1 cellular context compared by ENCODE assay signal in the genomic region with DNA sequence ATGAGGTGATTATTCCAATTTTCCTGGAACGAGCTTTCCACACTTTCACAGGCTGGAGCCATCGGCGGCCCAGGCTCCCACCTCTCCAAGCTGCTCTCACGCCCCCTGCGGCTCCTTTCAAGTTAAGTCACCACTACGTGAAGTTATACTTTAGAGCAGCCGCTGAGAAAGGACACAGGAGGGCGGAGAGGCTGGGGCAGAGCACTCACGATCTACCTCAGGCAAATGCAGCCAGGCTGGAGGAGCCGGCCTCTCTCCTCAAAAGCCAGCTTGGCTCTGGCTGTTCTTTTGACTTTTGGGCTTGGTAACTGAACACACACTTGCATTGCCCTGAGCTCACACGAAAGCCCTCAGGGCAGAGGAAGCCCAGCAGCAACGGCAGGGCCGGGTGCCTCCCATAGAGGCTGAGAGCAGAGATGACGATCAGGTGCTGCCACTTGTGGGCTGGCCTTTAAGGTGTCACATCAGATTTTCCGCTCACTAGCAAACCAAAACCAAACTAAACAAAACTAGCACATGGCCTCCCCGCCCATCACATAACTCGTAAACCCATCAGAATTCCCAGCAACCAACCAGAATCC.
TF ChIP-seq lines count a peak whose summit lies in the region.

No MANE protein-coding gene starts in this region.

TF ChIP-seq in HEK293, 187 proteins besides CTCF, POLR2A, EP300 and RAD21 (continued from another document and continues in another):
- TF ChIP-seq, protein P1, sequence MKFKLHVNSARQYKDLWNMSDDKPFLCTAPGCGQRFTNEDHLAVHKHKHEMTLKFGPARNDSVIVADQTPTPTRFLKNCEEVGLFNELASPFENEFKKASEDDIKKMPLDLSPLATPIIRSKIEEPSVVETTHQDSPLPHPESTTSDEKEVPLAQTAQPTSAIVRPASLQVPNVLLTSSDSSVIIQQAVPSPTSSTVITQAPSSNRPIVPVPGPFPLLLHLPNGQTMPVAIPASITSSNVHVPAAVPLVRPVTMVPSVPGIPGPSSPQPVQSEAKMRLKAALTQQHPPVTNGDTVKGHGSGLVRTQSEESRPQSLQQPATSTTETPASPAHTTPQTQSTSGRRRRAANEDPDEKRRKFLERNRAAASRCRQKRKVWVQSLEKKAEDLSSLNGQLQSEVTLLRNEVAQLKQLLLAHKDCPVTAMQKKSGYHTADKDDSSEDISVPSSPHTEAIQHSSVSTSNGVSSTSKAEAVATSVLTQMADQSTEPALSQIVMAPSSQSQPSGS (tag by site-specific recombination; IDR thresholded peaks at IDR 0.05; ENCODE audit: low read depth), result no peak
- TF ChIP-seq MEIS1 (CRISPR knock-in tag; IDR thresholded peaks at IDR 0.05; ENCODE audit: borderline replicate concordance) (no peak), ZNF184 (tag by site-specific recombination; IDR thresholded peaks at IDR 0.05) (no peak), KLF1 (tag by site-specific recombination; IDR thresholded peaks at IDR 0.05) (peak; percentile 67), ZNF133 (tag by site-specific recombination; IDR thresholded peaks at IDR 0.05) (no peak), ZNF221 (tag by site-specific recombination; IDR thresholded peaks at IDR 0.05; ENCODE audit: borderline replicate concordance) (no peak), KLF7 (tag by site-specific recombination; IDR thresholded peaks at IDR 0.05; ENCODE audit: borderline replicate concordance) (no peak), ZNF76 (tag by site-specific recombination; IDR thresholded peaks at IDR 0.05; ENCODE audit: borderline replicate concordance, low read depth) (no peak), ZNF174 (tag by site-specific recombination; IDR thresholded peaks at IDR 0.05) (no peak), ZNF416 (tag by site-specific recombination; IDR thresholded peaks at IDR 0.05) (no peak), ZNF10 (tag by site-specific recombination; IDR thresholded peaks at IDR 0.05) (peak; percentile 77; the same call in 1 of the 2 replicates), ZNF169 (tag by site-specific recombination; IDR thresholded peaks at IDR 0.05) (no peak), ZSCAN23 (tag by site-specific recombination; IDR thresholded peaks at IDR 0.05) (no peak), ZNF202 (tag by site-specific recombination; IDR thresholded peaks at IDR 0.05; ENCODE audit: borderline replicate concordance) (no peak), ZNF354C (tag by site-specific recombination; IDR thresholded peaks at IDR 0.05; ENCODE audit: borderline replicate concordance, low read depth) (no peak), EGR2 (tag by site-specific recombination; IDR thresholded peaks at IDR 0.05; ENCODE audit: low read depth) (no peak), SCRT2 (tag by site-specific recombination; IDR thresholded peaks at IDR 0.05) (peak; percentile 76), PRDM1 (tag by site-specific recombination; IDR thresholded peaks at IDR 0.05) (peak; percentile 77), GLI2 (tag by site-specific recombination; IDR thresholded peaks at IDR 0.05; ENCODE audit: borderline replicate concordance, low read depth) (no peak), SALL2 (tag by site-specific recombination; IDR thresholded peaks at IDR 0.05; ENCODE audit: borderline replicate concordance) (no peak), TCF7L2 (IDR thresholded peaks at IDR 0.05; ENCODE audit: borderline replicate concordance, low read depth, low read length) (peak; percentile 87), ZNF2 (tag by site-specific recombination; IDR thresholded peaks at IDR 0.05) (no peak), GLI4 (tag by site-specific recombination; IDR thresholded peaks at IDR 0.05) (no peak), KLF10 (tag by site-specific recombination; IDR thresholded peaks at IDR 0.05) (no peak), ZBTB8A (tag by site-specific recombination; IDR thresholded peaks at IDR 0.05) (peak; percentile 33; the same call in 1 of the 2 replicates), ZNF654 (tag by site-specific recombination; IDR thresholded peaks at IDR 0.05; ENCODE audit: low read depth) (no peak), ZNF623 (tag by site-specific recombination; IDR thresholded peaks at IDR 0.05) (no peak), ZNF324 (tag by site-specific recombination; IDR thresholded peaks at IDR 0.05) (no peak), ZNF600 (tag by site-specific recombination; IDR thresholded peaks at IDR 0.05) (peak; percentile 80; the same call in 1 of the 2 replicates), SP2 (tag by site-specific recombination; IDR thresholded peaks at IDR 0.05) (peak; percentile 74), ZEB2 (tag by site-specific recombination; IDR thresholded peaks at IDR 0.05) (no peak; the same call in 1 of the 2 replicates), SP7 (tag by site-specific recombination; IDR thresholded peaks at IDR 0.05) (0 out of 2 replicates have a peak, but pooled peaks have one; percentile 39), TRIM28 (IDR thresholded peaks at IDR 0.05; ENCODE audit: borderline replicate concordance, low read length) (no peak), ZBTB17 (tag by site-specific recombination; IDR thresholded peaks at IDR 0.05) (peak; percentile 91), ZNF132 (tag by site-specific recombination; IDR thresholded peaks at IDR 0.05; ENCODE audit: borderline replicate concordance) (no peak), ZNF48 (tag by site-specific recombination; IDR thresholded peaks at IDR 0.05) (no peak), ZNF629 (tag by site-specific recombination; IDR thresholded peaks at IDR 0.05) (no peak), IKZF3 (tag by site-specific recombination; IDR thresholded peaks at IDR 0.05) (no peak), HOXA7 (CRISPR knock-in tag; IDR thresholded peaks at IDR 0.05; ENCODE audit: borderline replicate concordance) (no peak), ZNF311 (tag by site-specific recombination; IDR thresholded peaks at IDR 0.05; ENCODE audit: borderline replicate concordance) (no peak)
- TF ChIP-seq, protein P2, sequence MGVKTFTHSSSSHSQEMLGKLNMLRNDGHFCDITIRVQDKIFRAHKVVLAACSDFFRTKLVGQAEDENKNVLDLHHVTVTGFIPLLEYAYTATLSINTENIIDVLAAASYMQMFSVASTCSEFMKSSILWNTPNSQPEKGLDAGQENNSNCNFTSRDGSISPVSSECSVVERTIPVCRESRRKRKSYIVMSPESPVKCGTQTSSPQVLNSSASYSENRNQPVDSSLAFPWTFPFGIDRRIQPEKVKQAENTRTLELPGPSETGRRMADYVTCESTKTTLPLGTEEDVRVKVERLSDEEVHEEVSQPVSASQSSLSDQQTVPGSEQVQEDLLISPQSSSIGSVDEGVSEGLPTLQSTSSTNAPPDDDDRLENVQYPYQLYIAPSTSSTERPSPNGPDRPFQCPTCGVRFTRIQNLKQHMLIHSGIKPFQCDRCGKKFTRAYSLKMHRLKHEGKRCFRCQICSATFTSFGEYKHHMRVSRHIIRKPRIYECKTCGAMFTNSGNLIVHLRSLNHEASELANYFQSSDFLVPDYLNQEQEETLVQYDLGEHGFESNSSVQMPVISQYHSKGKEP (tag by site-specific recombination; IDR thresholded peaks at IDR 0.05), result no peak
- TF ChIP-seq, protein P3, sequence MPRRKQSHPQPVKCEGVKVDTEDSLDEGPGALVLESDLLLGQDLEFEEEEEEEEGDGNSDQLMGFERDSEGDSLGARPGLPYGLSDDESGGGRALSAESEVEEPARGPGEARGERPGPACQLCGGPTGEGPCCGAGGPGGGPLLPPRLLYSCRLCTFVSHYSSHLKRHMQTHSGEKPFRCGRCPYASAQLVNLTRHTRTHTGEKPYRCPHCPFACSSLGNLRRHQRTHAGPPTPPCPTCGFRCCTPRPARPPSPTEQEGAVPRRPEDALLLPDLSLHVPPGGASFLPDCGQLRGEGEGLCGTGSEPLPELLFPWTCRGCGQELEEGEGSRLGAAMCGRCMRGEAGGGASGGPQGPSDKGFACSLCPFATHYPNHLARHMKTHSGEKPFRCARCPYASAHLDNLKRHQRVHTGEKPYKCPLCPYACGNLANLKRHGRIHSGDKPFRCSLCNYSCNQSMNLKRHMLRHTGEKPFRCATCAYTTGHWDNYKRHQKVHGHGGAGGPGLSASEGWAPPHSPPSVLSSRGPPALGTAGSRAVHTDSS (tag by site-specific recombination; IDR thresholded peaks at IDR 0.05), result no peak
- TF ChIP-seq, protein P4, sequence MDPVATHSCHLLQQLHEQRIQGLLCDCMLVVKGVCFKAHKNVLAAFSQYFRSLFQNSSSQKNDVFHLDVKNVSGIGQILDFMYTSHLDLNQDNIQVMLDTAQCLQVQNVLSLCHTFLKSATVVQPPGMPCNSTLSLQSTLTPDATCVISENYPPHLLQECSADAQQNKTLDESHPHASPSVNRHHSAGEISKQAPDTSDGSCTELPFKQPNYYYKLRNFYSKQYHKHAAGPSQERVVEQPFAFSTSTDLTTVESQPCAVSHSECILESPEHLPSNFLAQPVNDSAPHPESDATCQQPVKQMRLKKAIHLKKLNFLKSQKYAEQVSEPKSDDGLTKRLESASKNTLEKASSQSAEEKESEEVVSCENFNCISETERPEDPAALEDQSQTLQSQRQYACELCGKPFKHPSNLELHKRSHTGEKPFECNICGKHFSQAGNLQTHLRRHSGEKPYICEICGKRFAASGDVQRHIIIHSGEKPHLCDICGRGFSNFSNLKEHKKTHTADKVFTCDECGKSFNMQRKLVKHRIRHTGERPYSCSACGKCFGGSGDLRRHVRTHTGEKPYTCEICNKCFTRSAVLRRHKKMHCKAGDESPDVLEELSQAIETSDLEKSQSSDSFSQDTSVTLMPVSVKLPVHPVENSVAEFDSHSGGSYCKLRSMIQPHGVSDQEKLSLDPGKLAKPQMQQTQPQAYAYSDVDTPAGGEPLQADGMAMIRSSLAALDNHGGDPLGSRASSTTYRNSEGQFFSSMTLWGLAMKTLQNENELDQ (tag by site-specific recombination; IDR thresholded peaks at IDR 0.05; ENCODE audit: low read depth), result no peak
- TF ChIP-seq, protein P5, sequence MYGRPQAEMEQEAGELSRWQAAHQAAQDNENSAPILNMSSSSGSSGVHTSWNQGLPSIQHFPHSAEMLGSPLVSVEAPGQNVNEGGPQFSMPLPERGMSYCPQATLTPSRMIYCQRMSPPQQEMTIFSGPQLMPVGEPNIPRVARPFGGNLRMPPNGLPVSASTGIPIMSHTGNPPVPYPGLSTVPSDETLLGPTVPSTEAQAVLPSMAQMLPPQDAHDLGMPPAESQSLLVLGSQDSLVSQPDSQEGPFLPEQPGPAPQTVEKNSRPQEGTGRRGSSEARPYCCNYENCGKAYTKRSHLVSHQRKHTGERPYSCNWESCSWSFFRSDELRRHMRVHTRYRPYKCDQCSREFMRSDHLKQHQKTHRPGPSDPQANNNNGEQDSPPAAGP (tag by site-specific recombination; IDR thresholded peaks at IDR 0.05), result peak; percentile 77
- TF ChIP-seq, protein P6, sequence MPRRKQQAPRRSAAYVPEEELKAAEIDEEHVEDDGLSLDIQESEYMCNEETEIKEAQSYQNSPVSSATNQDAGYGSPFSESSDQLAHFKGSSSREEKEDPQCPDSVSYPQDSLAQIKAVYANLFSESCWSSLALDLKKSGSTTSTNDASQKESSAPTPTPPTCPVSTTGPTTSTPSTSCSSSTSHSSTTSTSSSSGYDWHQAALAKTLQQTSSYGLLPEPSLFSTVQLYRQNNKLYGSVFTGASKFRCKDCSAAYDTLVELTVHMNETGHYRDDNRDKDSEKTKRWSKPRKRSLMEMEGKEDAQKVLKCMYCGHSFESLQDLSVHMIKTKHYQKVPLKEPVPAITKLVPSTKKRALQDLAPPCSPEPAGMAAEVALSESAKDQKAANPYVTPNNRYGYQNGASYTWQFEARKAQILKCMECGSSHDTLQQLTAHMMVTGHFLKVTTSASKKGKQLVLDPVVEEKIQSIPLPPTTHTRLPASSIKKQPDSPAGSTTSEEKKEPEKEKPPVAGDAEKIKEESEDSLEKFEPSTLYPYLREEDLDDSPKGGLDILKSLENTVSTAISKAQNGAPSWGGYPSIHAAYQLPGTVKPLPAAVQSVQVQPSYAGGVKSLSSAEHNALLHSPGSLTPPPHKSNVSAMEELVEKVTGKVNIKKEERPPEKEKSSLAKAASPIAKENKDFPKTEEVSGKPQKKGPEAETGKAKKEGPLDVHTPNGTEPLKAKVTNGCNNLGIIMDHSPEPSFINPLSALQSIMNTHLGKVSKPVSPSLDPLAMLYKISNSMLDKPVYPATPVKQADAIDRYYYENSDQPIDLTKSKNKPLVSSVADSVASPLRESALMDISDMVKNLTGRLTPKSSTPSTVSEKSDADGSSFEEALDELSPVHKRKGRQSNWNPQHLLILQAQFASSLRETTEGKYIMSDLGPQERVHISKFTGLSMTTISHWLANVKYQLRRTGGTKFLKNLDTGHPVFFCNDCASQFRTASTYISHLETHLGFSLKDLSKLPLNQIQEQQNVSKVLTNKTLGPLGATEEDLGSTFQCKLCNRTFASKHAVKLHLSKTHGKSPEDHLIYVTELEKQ (tag by site-specific recombination; IDR thresholded peaks at IDR 0.05; ENCODE audit: borderline replicate concordance), result no peak
- TF ChIP-seq, protein P7, sequence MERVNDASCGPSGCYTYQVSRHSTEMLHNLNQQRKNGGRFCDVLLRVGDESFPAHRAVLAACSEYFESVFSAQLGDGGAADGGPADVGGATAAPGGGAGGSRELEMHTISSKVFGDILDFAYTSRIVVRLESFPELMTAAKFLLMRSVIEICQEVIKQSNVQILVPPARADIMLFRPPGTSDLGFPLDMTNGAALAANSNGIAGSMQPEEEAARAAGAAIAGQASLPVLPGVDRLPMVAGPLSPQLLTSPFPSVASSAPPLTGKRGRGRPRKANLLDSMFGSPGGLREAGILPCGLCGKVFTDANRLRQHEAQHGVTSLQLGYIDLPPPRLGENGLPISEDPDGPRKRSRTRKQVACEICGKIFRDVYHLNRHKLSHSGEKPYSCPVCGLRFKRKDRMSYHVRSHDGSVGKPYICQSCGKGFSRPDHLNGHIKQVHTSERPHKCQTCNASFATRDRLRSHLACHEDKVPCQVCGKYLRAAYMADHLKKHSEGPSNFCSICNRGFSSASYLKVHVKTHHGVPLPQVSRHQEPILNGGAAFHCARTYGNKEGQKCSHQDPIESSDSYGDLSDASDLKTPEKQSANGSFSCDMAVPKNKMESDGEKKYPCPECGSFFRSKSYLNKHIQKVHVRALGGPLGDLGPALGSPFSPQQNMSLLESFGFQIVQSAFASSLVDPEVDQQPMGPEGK (tag by site-specific recombination; IDR thresholded peaks at IDR 0.05), result no peak; the same call in 1 of the 2 replicates
- TF ChIP-seq, protein P8, sequence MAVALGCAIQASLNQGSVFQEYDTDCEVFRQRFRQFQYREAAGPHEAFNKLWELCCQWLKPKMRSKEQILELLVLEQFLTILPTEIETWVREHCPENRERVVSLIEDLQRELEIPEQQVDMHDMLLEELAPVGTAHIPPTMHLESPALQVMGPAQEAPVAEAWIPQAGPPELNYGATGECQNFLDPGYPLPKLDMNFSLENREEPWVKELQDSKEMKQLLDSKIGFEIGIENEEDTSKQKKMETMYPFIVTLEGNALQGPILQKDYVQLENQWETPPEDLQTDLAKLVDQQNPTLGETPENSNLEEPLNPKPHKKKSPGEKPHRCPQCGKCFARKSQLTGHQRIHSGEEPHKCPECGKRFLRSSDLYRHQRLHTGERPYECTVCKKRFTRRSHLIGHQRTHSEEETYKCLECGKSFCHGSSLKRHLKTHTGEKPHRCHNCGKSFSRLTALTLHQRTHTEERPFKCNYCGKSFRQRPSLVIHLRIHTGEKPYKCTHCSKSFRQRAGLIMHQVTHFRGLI (tag by site-specific recombination; IDR thresholded peaks at IDR 0.05), result peak; percentile 93
- TF ChIP-seq, protein P9, sequence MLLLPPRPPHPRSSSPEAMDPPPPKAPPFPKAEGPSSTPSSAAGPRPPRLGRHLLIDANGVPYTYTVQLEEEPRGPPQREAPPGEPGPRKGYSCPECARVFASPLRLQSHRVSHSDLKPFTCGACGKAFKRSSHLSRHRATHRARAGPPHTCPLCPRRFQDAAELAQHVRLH (tag by site-specific recombination; IDR thresholded peaks at IDR 0.05), result no peak
